ENCODE assay signal across 1 cellular context in the genomic region with DNA sequence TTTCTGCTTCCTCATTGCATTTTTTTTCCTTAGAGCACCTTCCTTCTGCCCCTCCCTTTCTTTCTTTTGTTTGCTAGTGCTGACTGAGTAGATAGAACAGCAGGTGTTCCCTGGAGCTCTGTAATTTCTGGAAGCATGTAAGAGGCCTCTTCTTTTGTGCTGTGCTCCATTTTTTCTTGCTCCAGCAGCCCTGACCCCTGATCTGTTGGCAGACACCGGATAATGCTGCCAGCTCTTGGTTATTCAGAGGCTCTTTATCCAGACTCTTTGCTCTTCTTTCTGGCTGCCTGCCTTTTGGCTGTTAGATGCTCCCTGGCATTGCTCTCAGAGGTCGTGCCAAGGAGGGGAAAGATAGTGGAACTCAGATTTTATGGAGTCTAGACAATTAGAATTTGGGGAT.
TF ChIP-seq lines count a peak whose summit lies in the region.

No MANE protein-coding gene starts in this region.

TF ChIP-seq in WTC11, 78 proteins besides CTCF, POLR2A, EP300 and RAD21 (continued from another document):
- TF ChIP-seq, protein P1, sequence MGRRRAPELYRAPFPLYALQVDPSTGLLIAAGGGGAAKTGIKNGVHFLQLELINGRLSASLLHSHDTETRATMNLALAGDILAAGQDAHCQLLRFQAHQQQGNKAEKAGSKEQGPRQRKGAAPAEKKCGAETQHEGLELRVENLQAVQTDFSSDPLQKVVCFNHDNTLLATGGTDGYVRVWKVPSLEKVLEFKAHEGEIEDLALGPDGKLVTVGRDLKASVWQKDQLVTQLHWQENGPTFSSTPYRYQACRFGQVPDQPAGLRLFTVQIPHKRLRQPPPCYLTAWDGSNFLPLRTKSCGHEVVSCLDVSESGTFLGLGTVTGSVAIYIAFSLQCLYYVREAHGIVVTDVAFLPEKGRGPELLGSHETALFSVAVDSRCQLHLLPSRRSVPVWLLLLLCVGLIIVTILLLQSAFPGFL (CRISPR knock-in tag; IDR thresholded peaks at IDR 0.05; ENCODE audit: borderline replicate concordance), result no peak
- TF ChIP-seq, protein P2, sequence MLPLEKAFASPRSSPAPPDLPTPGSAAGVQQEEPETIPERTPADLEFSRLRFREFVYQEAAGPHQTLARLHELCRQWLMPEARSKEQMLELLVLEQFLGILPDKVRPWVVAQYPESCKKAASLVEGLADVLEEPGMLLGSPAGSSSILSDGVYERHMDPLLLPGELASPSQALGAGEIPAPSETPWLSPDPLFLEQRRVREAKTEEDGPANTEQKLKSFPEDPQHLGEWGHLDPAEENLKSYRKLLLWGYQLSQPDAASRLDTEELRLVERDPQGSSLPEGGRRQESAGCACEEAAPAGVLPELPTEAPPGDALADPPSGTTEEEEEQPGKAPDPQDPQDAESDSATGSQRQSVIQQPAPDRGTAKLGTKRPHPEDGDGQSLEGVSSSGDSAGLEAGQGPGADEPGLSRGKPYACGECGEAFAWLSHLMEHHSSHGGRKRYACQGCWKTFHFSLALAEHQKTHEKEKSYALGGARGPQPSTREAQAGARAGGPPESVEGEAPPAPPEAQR (CRISPR knock-in tag; IDR thresholded peaks at IDR 0.05), result no peak
- TF ChIP-seq, protein P3, sequence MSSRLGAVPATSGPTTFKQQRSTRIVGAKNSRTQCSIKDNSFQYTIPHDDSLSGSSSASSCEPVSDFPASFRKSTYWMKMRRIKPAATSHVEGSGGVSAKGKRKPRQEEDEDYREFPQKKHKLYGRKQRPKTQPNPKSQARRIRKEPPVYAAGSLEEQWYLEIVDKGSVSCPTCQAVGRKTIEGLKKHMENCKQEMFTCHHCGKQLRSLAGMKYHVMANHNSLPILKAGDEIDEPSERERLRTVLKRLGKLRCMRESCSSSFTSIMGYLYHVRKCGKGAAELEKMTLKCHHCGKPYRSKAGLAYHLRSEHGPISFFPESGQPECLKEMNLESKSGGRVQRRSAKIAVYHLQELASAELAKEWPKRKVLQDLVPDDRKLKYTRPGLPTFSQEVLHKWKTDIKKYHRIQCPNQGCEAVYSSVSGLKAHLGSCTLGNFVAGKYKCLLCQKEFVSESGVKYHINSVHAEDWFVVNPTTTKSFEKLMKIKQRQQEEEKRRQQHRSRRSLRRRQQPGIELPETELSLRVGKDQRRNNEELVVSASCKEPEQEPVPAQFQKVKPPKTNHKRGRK (CRISPR knock-in tag; IDR thresholded peaks at IDR 0.05; ENCODE audit: borderline replicate concordance), result no peak
- TF ChIP-seq, protein P4, sequence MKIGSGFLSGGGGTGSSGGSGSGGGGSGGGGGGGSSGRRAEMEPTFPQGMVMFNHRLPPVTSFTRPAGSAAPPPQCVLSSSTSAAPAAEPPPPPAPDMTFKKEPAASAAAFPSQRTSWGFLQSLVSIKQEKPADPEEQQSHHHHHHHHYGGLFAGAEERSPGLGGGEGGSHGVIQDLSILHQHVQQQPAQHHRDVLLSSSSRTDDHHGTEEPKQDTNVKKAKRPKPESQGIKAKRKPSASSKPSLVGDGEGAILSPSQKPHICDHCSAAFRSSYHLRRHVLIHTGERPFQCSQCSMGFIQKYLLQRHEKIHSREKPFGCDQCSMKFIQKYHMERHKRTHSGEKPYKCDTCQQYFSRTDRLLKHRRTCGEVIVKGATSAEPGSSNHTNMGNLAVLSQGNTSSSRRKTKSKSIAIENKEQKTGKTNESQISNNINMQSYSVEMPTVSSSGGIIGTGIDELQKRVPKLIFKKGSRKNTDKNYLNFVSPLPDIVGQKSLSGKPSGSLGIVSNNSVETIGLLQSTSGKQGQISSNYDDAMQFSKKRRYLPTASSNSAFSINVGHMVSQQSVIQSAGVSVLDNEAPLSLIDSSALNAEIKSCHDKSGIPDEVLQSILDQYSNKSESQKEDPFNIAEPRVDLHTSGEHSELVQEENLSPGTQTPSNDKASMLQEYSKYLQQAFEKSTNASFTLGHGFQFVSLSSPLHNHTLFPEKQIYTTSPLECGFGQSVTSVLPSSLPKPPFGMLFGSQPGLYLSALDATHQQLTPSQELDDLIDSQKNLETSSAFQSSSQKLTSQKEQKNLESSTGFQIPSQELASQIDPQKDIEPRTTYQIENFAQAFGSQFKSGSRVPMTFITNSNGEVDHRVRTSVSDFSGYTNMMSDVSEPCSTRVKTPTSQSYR (CRISPR knock-in tag; IDR thresholded peaks at IDR 0.05), result no peak
- TF ChIP-seq EMX1 (CRISPR knock-in tag; IDR thresholded peaks at IDR 0.05), result no peak
